Comparison of ENCODE assay signal across 10 cellular contexts in genomic region chr15:59160880-59161593, GRCh38. TPM values are rescaled to one million over a fixed set of nuclear protein-coding genes. Genes with fewer than 3 reads are reported as not detected.
A peak's percentile ranks its signal among the peaks of the same experiment; 100 is the strongest.
DNase-seq lines count a peak whose midpoint lies in the region; ATAC-seq and TF ChIP-seq lines count a peak whose summit lies in the region.
"Had no signal": no experiment of that assay in that cellular context is flagged by ENCODE, and none has a peak within 500 bp of the region (broad histone marks: within the 10 kb centered on the region; RNA-seq: fewer than 3 reads in every experiment).

No MANE protein-coding gene starts in this region.

- no peak overlapping the region for H3K4me3 ChIP-seq in AG10803 (ENCODE audit: low read length)
- H3K4me3 ChIP-seq in fibroblast of lung (replicated peaks in 1 of 4; ENCODE audit: control extremely low read depth in 1 of 4, insufficient read depth in 1 of 4, low read depth in 3 of 4, low read length in 4 of 4): no peak overlapping the region
- H3K4me3 ChIP-seq in thoracic aorta: no peak overlapping the region

- no peaks in the 10 kb centered on the region for H3K4me1 ChIP-seq in fibroblast of lung (ENCODE audit: control insufficient read depth, extremely low read depth, insufficient read depth, low read length)
- H3K4me1 ChIP-seq in thoracic aorta (ENCODE audit: control insufficient read depth in 1 of 2, low read depth in 2 of 2): peaks cover 4 to 12% of the 10 kb centered on the region in 2 donors
- H3K4me1 ChIP-seq: parathyroid adenoma had no signal

- CTCF ChIA-PET in RWPE1 (lab: Yijun Ruan, JAX): interaction anchor here (0.6 to 0.7 kb wide), 2 partner anchors 9 to 17 kb away, joined by 3 to 5 read pairs; no protein-coding TSS in a partner anchor

- TF ChIP-seq CTCF in AG10803 (conservative IDR thresholded peaks at IDR 0.05; ENCODE audit: low read length) (peak; percentile 45), RWPE1 (conservative IDR thresholded peaks at IDR 0.05; ENCODE audit: low read depth) (no peak; the same call in 1 of the 2 replicates), fibroblast of lung (conservative IDR thresholded peaks at IDR 0.05 in 1 of 2, IDR thresholded peaks at IDR 0.05 in 1 of 2; ENCODE audit: low read depth in 1 of 2, low read length in 2 of 2) (peak; percentile 38 to 73), thoracic aorta (IDR thresholded peaks at IDR 0.05) (peak; percentile 9)

- H3K27ac ChIP-seq in RWPE1: peak overlapping the region; percentile 3; the same call in 1 of the 2 replicates
- no peak overlapping the region for H3K27ac ChIP-seq in fibroblast of lung (ENCODE audit: insufficient read depth, low read length)
- H3K27ac ChIP-seq in thoracic aorta: no peak overlapping the region
- H3K27ac ChIP-seq: parathyroid adenoma had no signal

- ATAC-seq in thoracic aorta (ENCODE audit: insufficient number of reproducible peaks, low FRiP score, low read depth) (no peak), HG02588 (IDR thresholded peaks at IDR 0.05; ENCODE audit: unreplicated experiment) (no peak)

- no peaks in the 10 kb centered on the region for H4K20me1 ChIP-seq in fibroblast of lung (ENCODE audit: control insufficient read depth, extremely low read depth, insufficient read depth, low read length)

- DNase-seq in AG10803 (ENCODE audit: low read depth): no peak
- DNase-seq in HT-29 (ENCODE audit: low spot score): peak; percentile 51
- DNase-seq in RWPE1 (ENCODE audit: low spot score): no peak
- peak in 1 of 2 donors; percentile 44 for DNase-seq in fibroblast of lung (ENCODE audit: low read depth in 2 of 2)
- DNase-seq in thoracic aorta (ENCODE audit: low spot score): no peak
- no peak for DNase-seq in NCI-H226
- DNase-seq in NCI-H1048 (lab: John Stamatoyannopoulos, UW): no peak

- no peak overlapping the region for H3K9ac ChIP-seq in fibroblast of lung (ENCODE audit: insufficient read depth, low read length)
- H3K9ac ChIP-seq: parathyroid adenoma had no signal

- H3K27me3 ChIP-seq in fibroblast of lung (ENCODE audit: control insufficient read depth, insufficient read depth, low read length) (no peaks in the 10 kb centered on the region), thoracic aorta (replicated peaks; ENCODE audit: insufficient read depth) (no peaks in the 10 kb centered on the region)

- POLR2A ChIA-PET in RWPE1 (lab: Yijun Ruan, JAX; ENCODE audit: low non-redundant PET): no interaction called here

- H3K9me3 ChIP-seq in fibroblast of lung (ENCODE audit: control insufficient read depth, insufficient read depth, low read depth, low read length): no peaks in the 10 kb centered on the region
- H3K9me3 ChIP-seq in thoracic aorta: no peaks in the 10 kb centered on the region

- H3K36me3 ChIP-seq in fibroblast of lung (ENCODE audit: control insufficient read depth, insufficient read depth, low read length) (peaks cover 15% of the 10 kb centered on the region), thoracic aorta (peaks cover 42% of the 10 kb centered on the region)

- H3K79me2 ChIP-seq in fibroblast of lung (ENCODE audit: control insufficient read depth, insufficient read depth, low read length): no peaks in the 10 kb centered on the region
- H3K79me2 ChIP-seq: parathyroid adenoma had no signal

- H3K4me2 ChIP-seq in fibroblast of lung (ENCODE audit: extremely low read depth, insufficient read depth, low read length): no peak overlapping the region

- H2AFZ ChIP-seq in fibroblast of lung (ENCODE audit: low read length): no peak overlapping the region
- H2AFZ ChIP-seq: parathyroid adenoma had no signal

RNA-seq across cellular contexts. Expression of gene LDHAL6B, which starts 45.6 kb away (rescaled TPM):
- total RNA-seq in HT-29 (2014; rRNA removed; shearing (Covaris generic)): not detected in 2 replicates
- total RNA-seq in fibroblast of lung (not detected in 2 replicates), thoracic aorta (not detected)
- not detected in 2 replicates for polyA plus RNA-seq in fibroblast of lung
- 0.12 TPM in 1 of 2 replicates, not detected in the other for polyA plus RNA-seq in fibroblast of lung (2012)
- 0.98 TPM in 1 of 2 replicates, not detected in the other for polyA minus RNA-seq in fibroblast of lung (ENCODE audit: low replicate concordance)
- total RNA-seq: activated naive CD4-positive, alpha-beta T cell treated with anti-CD3 and anti-CD28 coated beads, Interleukin-2, amount 50 U/mL, for 72 hours had no signal

RNA-seq across cellular contexts. Expression of gene CCNB2, which starts 56.1 kb away (rescaled TPM):
- total RNA-seq in HT-29 (2014; rRNA removed; shearing (Covaris generic)): 84.6 and 89.0 TPM in 2 replicates
- 1.5 and 19.3 TPM in 2 replicates for total RNA-seq in fibroblast of lung
- 18.5 and 77.8 TPM in 2 replicates for polyA plus RNA-seq in fibroblast of lung
- polyA plus RNA-seq in fibroblast of lung (2012): 13.2 and 53.7 TPM in 2 replicates
- 2.0 and 9.7 TPM in 2 replicates for polyA minus RNA-seq in fibroblast of lung (ENCODE audit: low replicate concordance)
- total RNA-seq in thoracic aorta: under 1 TPM; 0.42 to 0.54 TPM
